Comparison of ENCODE assay signal across 8 cellular contexts in genomic region chr2:190649035-190649797, GRCh38. TPM values are rescaled to one million over a fixed set of nuclear protein-coding genes. Genes with fewer than 3 reads are reported as not detected.
A peak's percentile ranks its signal among the peaks of the same experiment; 100 is the strongest.
DNase-seq lines count a peak whose midpoint lies in the region; ATAC-seq and TF ChIP-seq lines count a peak whose summit lies in the region.

A gene with protein sequence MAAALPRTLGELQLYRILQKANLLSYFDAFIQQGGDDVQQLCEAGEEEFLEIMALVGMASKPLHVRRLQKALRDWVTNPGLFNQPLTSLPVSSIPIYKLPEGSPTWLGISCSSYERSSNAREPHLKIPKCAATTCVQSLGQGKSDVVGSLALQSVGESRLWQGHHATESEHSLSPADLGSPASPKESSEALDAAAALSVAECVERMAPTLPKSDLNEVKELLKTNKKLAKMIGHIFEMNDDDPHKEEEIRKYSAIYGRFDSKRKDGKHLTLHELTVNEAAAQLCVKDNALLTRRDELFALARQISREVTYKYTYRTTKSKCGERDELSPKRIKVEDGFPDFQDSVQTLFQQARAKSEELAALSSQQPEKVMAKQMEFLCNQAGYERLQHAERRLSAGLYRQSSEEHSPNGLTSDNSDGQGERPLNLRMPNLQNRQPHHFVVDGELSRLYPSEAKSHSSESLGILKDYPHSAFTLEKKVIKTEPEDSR (plus strand): TSS chr2:190649083. CDS start chr2:190659177, 10,094 bp downstream.

- H3K36me3 ChIP-seq in SK-N-SH (replicated peaks in 1 of 2; ENCODE audit: control insufficient read depth in 1 of 2, insufficient read depth in 2 of 2, low read length in 1 of 2) (no peaks in the 10 kb centered on the region), left ventricle myocardium inferior (no peaks in the 10 kb centered on the region), rectal smooth muscle tissue (ENCODE audit: control insufficient read depth, insufficient read depth, low read length) (no peaks in the 10 kb centered on the region), aorta (ENCODE audit: control insufficient read depth in 1 of 2, insufficient read depth in 2 of 2, low read length in 1 of 2) (no peaks in the 10 kb centered on the region)

- intact Hi-C loops in left ventricle myocardium inferior (cut with micrococcal nuclease) (loop anchor here (10.0 kb wide), 1 partner anchor 64 kb away; no protein-coding TSS in a partner anchor), aorta (cut with DNase I) (loop anchor here in 1 of 2 donors (2.0 kb wide), 1 partner anchor 114 kb away; the partner anchor contains the start of gene NEMP2)

- H3K27me3 Mint-ChIP-seq in activated naive CD8-positive, alpha-beta T cell treated with anti-CD3 and anti-CD28 coated beads, Interleukin-2, amount 10 ng/mL, durations not matched to agents 7 days and 5 days = peaks cover 5% of the 10 kb centered on the region

- H3K9ac ChIP-seq in SK-N-SH (peak within 1 kb of the TSS; percentile 80), rectal smooth muscle tissue (ENCODE audit: low read length) (peak within 1 kb of the TSS; percentile 73)

- H3K27me3 ChIP-seq in SK-N-SH (ENCODE audit: insufficient read depth) (no peaks in the 10 kb centered on the region), left ventricle myocardium inferior (ENCODE audit: low read depth) (no peaks in the 10 kb centered on the region), rectal smooth muscle tissue (ENCODE audit: control insufficient read depth, insufficient read depth, low read length) (no peaks in the 10 kb centered on the region), aorta (ENCODE audit: control insufficient read depth in 1 of 2, insufficient read depth in 2 of 2, low read length in 1 of 2) (no peaks in the 10 kb centered on the region)

- H3K4me1 ChIP-seq in SK-N-SH (ENCODE audit: control insufficient read depth in 1 of 2, insufficient read depth in 2 of 2, low read depth in 1 of 2, low read length in 1 of 2) = peaks cover 14 to 18% of the 10 kb centered on the region in 2 experiments; a peak in 3 of 4 replicates
- H3K4me1 ChIP-seq in left ventricle myocardium inferior = peaks cover 65% of the 10 kb centered on the region
- H3K4me1 ChIP-seq in rectal smooth muscle tissue (ENCODE audit: control insufficient read depth, insufficient read depth, low read length) = no peaks in the 10 kb centered on the region
- peaks cover 4 to 5% of the 10 kb centered on the region in 2 donors for H3K4me1 ChIP-seq in aorta (ENCODE audit: control insufficient read depth in 1 of 2, insufficient read depth in 2 of 2, low read length in 2 of 2)

- peak within 1 kb of the TSS; percentile 84 for H2AFZ ChIP-seq in SK-N-SH (ENCODE audit: low read depth)

- DNase-seq in C1 segment of cervical spinal cord (lab: John Stamatoyannopoulos, UW) (peak in 11 of 14 donors; percentile 52 to 81 (median 72)), SK-N-SH (peak; percentile 82), left ventricle myocardium inferior (peak; percentile 60), aorta (peak; percentile 73 to 88)
- DNase-seq in activated naive CD8-positive, alpha-beta T cell treated with anti-CD3 and anti-CD28 coated beads, Interleukin-2, amount 10 ng/mL, durations not matched to agents 7 days and 5 days = peak; percentile 74

- CTCF ChIA-PET in SK-N-SH (lab: Yijun Ruan, JAX) = interaction anchor here (1.1 to 1.4 kb wide), 3 partner anchors 11 to 30 kb away, joined by 3 to 6 read pairs (median 3); no protein-coding TSS in a partner anchor

- H3K4me3 ChIP-seq in SK-N-SH (ENCODE audit: low read depth in 2 of 2, low read length in 1 of 2) = peak within 1 kb of the TSS; percentile 78 to 89
- H3K4me3 ChIP-seq in left ventricle myocardium inferior = peak within 1 kb of the TSS; percentile 94
- peak within 1 kb of the TSS; percentile 72 for H3K4me3 ChIP-seq in rectal smooth muscle tissue (ENCODE audit: low read length)
- peak within 1 kb of the TSS; percentile 67 to 73 for H3K4me3 ChIP-seq in aorta (ENCODE audit: low read length in 2 of 2)

- peak within 1 kb of the TSS; percentile 91 for H3K4me2 ChIP-seq in SK-N-SH

- no peaks in the 10 kb centered on the region for H3K36me3 Mint-ChIP-seq in activated naive CD8-positive, alpha-beta T cell treated with anti-CD3 and anti-CD28 coated beads, Interleukin-2, amount 10 ng/mL, durations not matched to agents 7 days and 5 days

- no peak for TF ChIP-seq RAD21 in SK-N-SH (IDR thresholded peaks at IDR 0.05; ENCODE audit: low read length)

- peaks cover 5% of the 10 kb centered on the region; the same call in 1 of the 2 replicates for H4K20me1 ChIP-seq in SK-N-SH (ENCODE audit: insufficient read depth)

- H3K4me1 Mint-ChIP-seq in activated naive CD8-positive, alpha-beta T cell treated with anti-CD3 and anti-CD28 coated beads, Interleukin-2, amount 10 ng/mL, durations not matched to agents 7 days and 5 days = peaks cover 14% of the 10 kb centered on the region

- H3K9me2 ChIP-seq in SK-N-SH = no peaks in the 10 kb centered on the region

- peak within 1 kb of the TSS; percentile 60 to 89 for H3K27ac ChIP-seq in SK-N-SH (ENCODE audit: low read depth in 2 of 2, low read length in 1 of 2)
- H3K27ac ChIP-seq in left ventricle myocardium inferior (replicated peaks) = peak within 1 kb of the TSS; percentile 98
- peak within 1 kb of the TSS; percentile 93 for H3K27ac ChIP-seq in rectal smooth muscle tissue (ENCODE audit: low read depth, low read length)
- peak within 1 kb of the TSS; percentile 52 to 85 for H3K27ac ChIP-seq in aorta (ENCODE audit: low read depth in 1 of 2, low read length in 2 of 2)

- peak within 1 kb of the TSS; percentile 84 for H3K27ac Mint-ChIP-seq in activated naive CD8-positive, alpha-beta T cell treated with anti-CD3 and anti-CD28 coated beads, Interleukin-2, amount 10 ng/mL, durations not matched to agents 7 days and 5 days

- H3F3A ChIP-seq in SK-N-SH (replicated peaks; ENCODE audit: insufficient read depth) = peaks cover 24% of the 10 kb centered on the region

- peaks cover 43% of the 10 kb centered on the region for H3K79me2 ChIP-seq in SK-N-SH (ENCODE audit: insufficient read depth)

- POLR2A ChIA-PET in SK-N-SH (lab: Yijun Ruan, JAX) = interaction anchor here (0.6 to 1.7 kb wide), 3 partner anchors 12 to 791 kb away, joined by 4 read pairs; partner anchors contain the start of gene NEMP2
- POLR2A ChIA-PET in activated naive CD8-positive, alpha-beta T cell treated with anti-CD3 and anti-CD28 coated beads, Interleukin-2, amount 10 ng/mL, durations not matched to agents 7 days and 5 days (lab: Charles Lee) = interaction anchor here (0.7 to 1.3 kb wide), 5 partner anchors 12 to 242 kb away, joined by 3 to 7 read pairs (median 4); no protein-coding TSS in a partner anchor

- H3K9me3 Mint-ChIP-seq in activated naive CD8-positive, alpha-beta T cell treated with anti-CD3 and anti-CD28 coated beads, Interleukin-2, amount 10 ng/mL, durations not matched to agents 7 days and 5 days = no peaks in the 10 kb centered on the region

- TF ChIP-seq CTCF in SK-N-SH (IDR thresholded peaks at IDR 0.05) (no peak), left ventricle myocardium inferior (IDR thresholded peaks at IDR 0.05; ENCODE audit: borderline replicate concordance) (no peak)

- H3K4me3 Mint-ChIP-seq in activated naive CD8-positive, alpha-beta T cell treated with anti-CD3 and anti-CD28 coated beads, Interleukin-2, amount 10 ng/mL, durations not matched to agents 7 days and 5 days = peak within 1 kb of the TSS; percentile 95

- H3K9me3 ChIP-seq in SK-N-SH (no peaks in the 10 kb centered on the region), left ventricle myocardium inferior (replicated peaks) (no peaks in the 10 kb centered on the region), aorta (ENCODE audit: control insufficient read depth, low read length) (no peaks in the 10 kb centered on the region)

- 0% methylated on average over 7 of the region's 95 CpGs for WGBS in SK-N-SH (ENCODE audit: low lambda C conversion rate)
- WGBS in aorta, 2 donors = 1% methylated on average over 36 to 95 of the region's 95 CpGs

- ATAC-seq in GM19324 (IDR thresholded peaks at IDR 0.05; ENCODE audit: low FRiP score, unreplicated experiment) (peak; percentile 58), HG03460 (IDR thresholded peaks at IDR 0.05; ENCODE audit: unreplicated experiment) (peak; percentile 47), aorta (ENCODE audit: low FRiP score) (peak; percentile 79)
- ATAC-seq in activated naive CD8-positive, alpha-beta T cell treated with anti-CD3 and anti-CD28 coated beads, Interleukin-2, amount 10 ng/mL, durations not matched to agents 7 days and 5 days (ENCODE audit: low read depth) = peak; percentile 64

- no peak for TF ChIP-seq EP300 in SK-N-SH (IDR thresholded peaks at IDR 0.05; ENCODE audit: borderline replicate concordance in 1 of 2, low read depth in 1 of 2, low read length in 1 of 2)

TF ChIP-seq in SK-N-SH, 30 proteins besides CTCF, POLR2A, EP300 and RAD21:
- no peak for TF ChIP-seq NFIC (IDR thresholded peaks at IDR 0.05; ENCODE audit: borderline replicate concordance)
- TF ChIP-seq SIN3A (IDR thresholded peaks at IDR 0.05; ENCODE audit: borderline replicate concordance, low read depth, low read length) = peak; percentile 25; the same call in 1 of the 2 replicates

RNA-seq across cellular contexts. Expression of the gene that starts here (rescaled TPM):
- polyA plus RNA-seq in SK-N-SH (2012; rRNA removed) = 9.7 and 13.4 TPM in 2 replicates
- 10.7 and 10.8 TPM in 2 replicates for polyA plus RNA-seq in SK-N-SH (2012; cell fraction: cytosol; rRNA removed)
- polyA plus RNA-seq in SK-N-SH (2012; cell fraction: nucleus; rRNA removed) = 20.6 and 30.1 TPM in 2 replicates
- total RNA-seq in activated naive CD8-positive, alpha-beta T cell treated with anti-CD3 and anti-CD28 coated beads, Interleukin-2, amount 10 ng/mL, durations not matched to agents 7 days and 5 days = 10 to 100 TPM; 33.0 to 36.3 TPM
- 30.2 TPM for total RNA-seq in left ventricle myocardium inferior
- total RNA-seq in aorta = 10 to 100 TPM; 49.5 to 67.8 TPM
- 10 to 100 TPM; 26.9 to 36.2 TPM for polyA plus RNA-seq in aorta

Comparison
In these comparisons a context has a peak if more than half of its experiments do, and no peak if none do; other contexts are left out.
1. Peak in every context shown above with its lines: DNase-seq, ATAC-seq, H3K4me3 ChIP-seq and H3K27ac ChIP-seq.